8 cellular contexts compared by ENCODE assay signal in the genomic region with DNA sequence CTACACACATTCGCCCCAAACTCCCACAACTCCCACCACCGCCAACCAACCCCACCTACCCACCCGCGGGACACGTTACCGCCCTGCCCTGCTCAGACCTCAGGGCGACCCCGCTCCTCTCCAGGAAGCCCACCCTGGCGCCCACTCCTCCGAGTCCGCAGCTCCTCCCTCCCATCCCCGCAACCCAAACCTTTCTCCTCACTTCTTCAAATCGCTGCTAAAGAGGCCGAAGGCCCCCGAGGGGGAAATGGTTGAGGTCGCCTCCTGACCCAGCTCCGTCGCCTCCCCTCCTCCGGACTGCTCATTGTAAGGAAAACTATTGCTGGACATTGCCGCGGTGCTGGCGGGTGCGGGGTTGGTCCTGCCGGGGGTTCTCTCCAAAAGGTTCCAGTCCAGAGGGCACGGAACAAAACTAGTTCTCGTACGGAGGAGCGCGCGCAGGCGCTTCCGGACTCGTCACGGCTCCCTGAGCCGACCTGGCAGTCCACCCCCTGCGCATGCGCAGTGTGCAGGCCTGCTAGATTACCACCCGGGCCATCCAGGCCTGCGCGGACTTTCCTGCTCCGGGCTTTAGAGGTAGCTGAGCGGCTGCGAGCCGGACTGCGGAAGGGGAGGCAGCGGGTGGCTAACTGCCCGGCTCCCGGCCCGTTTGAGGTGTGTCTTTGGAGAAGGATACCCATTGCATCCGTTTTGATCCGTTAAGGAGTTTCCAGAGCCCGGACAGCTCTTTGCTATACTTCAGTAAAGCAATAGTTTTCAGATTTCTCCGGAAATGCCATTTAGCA. TPM values are rescaled to one million over a fixed set of nuclear protein-coding genes. Genes with fewer than 3 reads are reported as not detected.
A peak's percentile ranks its signal among the peaks of the same experiment; 100 is the strongest.
DNase-seq lines count a peak whose midpoint lies in the region; ATAC-seq and TF ChIP-seq lines count a peak whose summit lies in the region.

A gene with protein sequence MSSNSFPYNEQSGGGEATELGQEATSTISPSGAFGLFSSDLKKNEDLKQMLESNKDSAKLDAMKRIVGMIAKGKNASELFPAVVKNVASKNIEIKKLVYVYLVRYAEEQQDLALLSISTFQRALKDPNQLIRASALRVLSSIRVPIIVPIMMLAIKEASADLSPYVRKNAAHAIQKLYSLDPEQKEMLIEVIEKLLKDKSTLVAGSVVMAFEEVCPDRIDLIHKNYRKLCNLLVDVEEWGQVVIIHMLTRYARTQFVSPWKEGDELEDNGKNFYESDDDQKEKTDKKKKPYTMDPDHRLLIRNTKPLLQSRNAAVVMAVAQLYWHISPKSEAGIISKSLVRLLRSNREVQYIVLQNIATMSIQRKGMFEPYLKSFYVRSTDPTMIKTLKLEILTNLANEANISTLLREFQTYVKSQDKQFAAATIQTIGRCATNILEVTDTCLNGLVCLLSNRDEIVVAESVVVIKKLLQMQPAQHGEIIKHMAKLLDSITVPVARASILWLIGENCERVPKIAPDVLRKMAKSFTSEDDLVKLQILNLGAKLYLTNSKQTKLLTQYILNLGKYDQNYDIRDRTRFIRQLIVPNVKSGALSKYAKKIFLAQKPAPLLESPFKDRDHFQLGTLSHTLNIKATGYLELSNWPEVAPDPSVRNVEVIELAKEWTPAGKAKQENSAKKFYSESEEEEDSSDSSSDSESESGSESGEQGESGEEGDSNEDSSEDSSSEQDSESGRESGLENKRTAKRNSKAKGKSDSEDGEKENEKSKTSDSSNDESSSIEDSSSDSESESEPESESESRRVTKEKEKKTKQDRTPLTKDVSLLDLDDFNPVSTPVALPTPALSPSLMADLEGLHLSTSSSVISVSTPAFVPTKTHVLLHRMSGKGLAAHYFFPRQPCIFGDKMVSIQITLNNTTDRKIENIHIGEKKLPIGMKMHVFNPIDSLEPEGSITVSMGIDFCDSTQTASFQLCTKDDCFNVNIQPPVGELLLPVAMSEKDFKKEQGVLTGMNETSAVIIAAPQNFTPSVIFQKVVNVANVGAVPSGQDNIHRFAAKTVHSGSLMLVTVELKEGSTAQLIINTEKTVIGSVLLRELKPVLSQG (minus strand): TSS at position 449 of the 785 bp plus-strand sequence. CDS start 119 bp downstream, at position 330.

- H3K4me3 Mint-ChIP-seq in dendritic cell treated with granulocyte-macrophage colony-stimulating factor and Interleukin-4, amounts not matched to agents 40 ng/mL and 50 ng/mL, for 4 days: peak within 1 kb of the TSS; percentile 98

- H3K36me3 Mint-ChIP-seq in dendritic cell treated with granulocyte-macrophage colony-stimulating factor and Interleukin-4, amounts not matched to agents 40 ng/mL and 50 ng/mL, for 4 days (ENCODE audit: low read depth): peaks cover 17% of the 10 kb centered on the region

- no peaks in the 10 kb centered on the region for H3K9me3 Mint-ChIP-seq in dendritic cell treated with granulocyte-macrophage colony-stimulating factor and Interleukin-4, amounts not matched to agents 40 ng/mL and 50 ng/mL, for 4 days

- TF ChIP-seq CTCF in C4-2B (conservative IDR thresholded peaks at IDR 0.05): no peak

- peak within 1 kb of the TSS; percentile 79 for H3K27ac ChIP-seq in C4-2B

- peak; percentile 78 for ATAC-seq in GM19395 (IDR thresholded peaks at IDR 0.05; ENCODE audit: unreplicated experiment)
- ATAC-seq in HG03565 (IDR thresholded peaks at IDR 0.05; ENCODE audit: unreplicated experiment): peak; percentile 90
- peak; percentile 95 for ATAC-seq in left lobe of liver

- intact Hi-C loops in dendritic cell treated with granulocyte-macrophage colony-stimulating factor and Interleukin-4, amounts not matched to agents 40 ng/mL and 50 ng/mL, for 4 days (cut with micrococcal nuclease): loop anchor here (1.0 to 10.0 kb wide), 2 partner anchors 66 to 520 kb away; partner anchors contain the start of genes SCAMP1 and TBCA

- H3K27ac Mint-ChIP-seq in dendritic cell treated with granulocyte-macrophage colony-stimulating factor and Interleukin-4, amounts not matched to agents 40 ng/mL and 50 ng/mL, for 4 days: peak within 1 kb of the TSS; percentile 100

- DNase-seq in NCI-H774 (lab: John Stamatoyannopoulos, UW) (peak; percentile 98), left lobe of liver (ENCODE audit: low spot score) (peak; percentile 100)
- peak; percentile 93 to 97 for DNase-seq in activated CD4-positive, alpha-beta T cell treated with anti-CD3 and anti-CD28 coated beads, Interleukin-2, amount 50 U/mL, for 4 hours
- DNase-seq in stimulated activated CD4-positive, alpha-beta T cell treated with anti-CD3 and anti-CD28 coated beads, Interleukin-2, amount 100 ng/mL, for 4 hours (ENCODE audit: low read depth): peak; percentile 95

- peaks cover 50% of the 10 kb centered on the region for H3K4me1 Mint-ChIP-seq in dendritic cell treated with granulocyte-macrophage colony-stimulating factor and Interleukin-4, amounts not matched to agents 40 ng/mL and 50 ng/mL, for 4 days (ENCODE audit: low read depth)

- peaks cover 3% of the 10 kb centered on the region for H3K27me3 Mint-ChIP-seq in dendritic cell treated with granulocyte-macrophage colony-stimulating factor and Interleukin-4, amounts not matched to agents 40 ng/mL and 50 ng/mL, for 4 days

RNA-seq across cellular contexts. Expression of the gene that starts here (rescaled TPM):
- 11.6 TPM for total RNA-seq in left lobe of liver

Comparison
In these comparisons a context has a peak if more than half of its experiments do, and no peak if none do; other contexts are left out.
1. Peak in every context shown above with its lines: DNase-seq, ATAC-seq and H3K27ac ChIP-seq.